19 cellular contexts compared by ENCODE assay signal in the genomic region with DNA sequence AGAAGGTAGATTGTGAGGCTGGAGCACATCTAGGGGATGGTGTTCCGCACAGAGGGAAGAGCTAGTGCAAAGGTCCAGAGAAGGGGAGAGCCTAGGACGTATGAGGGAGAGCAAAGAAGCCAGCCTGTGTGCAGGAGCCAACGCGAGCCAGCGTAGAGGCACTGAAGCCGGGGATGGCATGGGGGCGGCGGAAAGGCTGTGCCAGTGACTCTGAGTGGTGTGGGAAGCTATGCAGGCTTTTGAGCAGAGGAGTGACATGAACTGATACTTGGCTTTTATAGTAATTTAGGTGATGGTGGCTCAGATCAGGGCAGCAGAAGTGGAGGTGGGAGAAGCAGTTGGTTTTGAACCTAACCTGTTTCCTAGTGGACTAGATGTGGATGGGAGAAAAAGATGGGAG.
A peak's percentile ranks its signal among the peaks of the same experiment; 100 is the strongest.
DNase-seq lines count a peak whose midpoint lies in the region; ATAC-seq and TF ChIP-seq lines count a peak whose summit lies in the region.
"Had no signal": no experiment of that assay in that cellular context is flagged by ENCODE, and none has a peak within 500 bp of the region (broad histone marks: within the 10 kb centered on the region; RNA-seq: fewer than 3 reads in every experiment).

No MANE protein-coding gene starts in this region.

- H3K36me3 ChIP-seq in naive thymus-derived CD4-positive, alpha-beta T cell (ENCODE audit: control insufficient read depth in 2 of 3, insufficient read depth in 3 of 3, low read length in 3 of 3) = no peaks in the 10 kb centered on the region
- no peaks in the 10 kb centered on the region for H3K36me3 ChIP-seq in stomach smooth muscle (ENCODE audit: control insufficient read depth in 2 of 2, insufficient read depth in 2 of 2, low read length in 2 of 2)
- H3K36me3 ChIP-seq in hepatocyte (replicated peaks; ENCODE audit: insufficient read depth, low read depth) = no peaks in the 10 kb centered on the region
- H3K36me3 ChIP-seq: prostate gland, spleen had no signal

- no peak overlapping the region for H3K4me3 Mint-ChIP-seq in activated T-cell treated with anti-CD3 and anti-CD28 coated beads, Interleukin-2, amount 50 U/mL, for 4 hours
- H3K4me3 Mint-ChIP-seq in activated T-helper 2 cell treated with anti-CD3 and anti-CD28 coated beads, Interferon-gamma antibody, Interleukin-2, Interleukin-4, amounts not matched to agents 10 μg/mL and 5 μg/mL and 100 μg/mL, durations not matched to agents 14 hours and 24 hours and 36 hours (ENCODE audit: low read depth) = no peak overlapping the region
- peak overlapping the region in 1 of 10 donors; percentile 33 for H3K4me3 Mint-ChIP-seq in naive thymus-derived CD4-positive, alpha-beta T cell
- H3K4me3 Mint-ChIP-seq: nephron progenitor cell had no signal

- ATAC-seq in activated T-cell treated with anti-CD3 and anti-CD28 coated beads, Interleukin-2, amount 50 U/mL, for 4 hours = no peak
- ATAC-seq in naive thymus-derived CD4-positive, alpha-beta T cell = no peak
- ATAC-seq: esophagus mucosa had no signal

- intact Hi-C loops in activated T-helper 2 cell treated with anti-CD3 and anti-CD28 coated beads, Interferon-gamma antibody, Interleukin-2, Interleukin-4, amounts not matched to agents 10 μg/mL and 5 μg/mL and 100 μg/mL, durations not matched to agents 14 hours and 24 hours and 36 hours (cut with micrococcal nuclease) = no loop called here
- intact Hi-C loops in naive thymus-derived CD4-positive, alpha-beta T cell (cut with micrococcal nuclease) = no loop called here

- H3K79me2 ChIP-seq in hepatocyte = peaks cover 4% of the 10 kb centered on the region

- peaks cover 33 to 50% of the 10 kb centered on the region in 2 donors for H3K4me1 ChIP-seq in naive thymus-derived CD4-positive, alpha-beta T cell (ENCODE audit: control insufficient read depth in 2 of 2, insufficient read depth in 2 of 2, low read length in 2 of 2)
- H3K4me1 ChIP-seq in stomach smooth muscle (ENCODE audit: control insufficient read depth, insufficient read depth, low read length) (peaks cover 29% of the 10 kb centered on the region), hepatocyte (ENCODE audit: insufficient read depth) (no peaks in the 10 kb centered on the region)
- H3K4me1 ChIP-seq: prostate gland had no signal

- POLR2A ChIA-PET in naive thymus-derived CD4-positive, alpha-beta T cell (lab: Charles Lee) = interaction anchor here (1.4 to 2.0 kb wide), 2 partner anchors 37 to 39 kb away, joined by 3 to 4 read pairs; no protein-coding TSS in a partner anchor

- H3K4me2 ChIP-seq in hepatocyte = no peak overlapping the region
- H3K4me2 ChIP-seq: PC-9 had no signal

- H3K36me3 Mint-ChIP-seq in activated T-cell treated with anti-CD3 and anti-CD28 coated beads, Interleukin-2, amount 50 U/mL, for 4 hours (ENCODE audit: insufficient read depth) = peaks cover 3% of the 10 kb centered on the region
- H3K36me3 Mint-ChIP-seq in activated T-helper 2 cell treated with anti-CD3 and anti-CD28 coated beads, Interferon-gamma antibody, Interleukin-2, Interleukin-4, amounts not matched to agents 10 μg/mL and 5 μg/mL and 100 μg/mL, durations not matched to agents 14 hours and 24 hours and 36 hours (ENCODE audit: low read depth) = peaks cover 21% of the 10 kb centered on the region
- H3K36me3 Mint-ChIP-seq in naive thymus-derived CD4-positive, alpha-beta T cell = peaks cover 0 to 21% (median 11%) of the 10 kb centered on the region in 5 donors

- CTCF ChIA-PET in naive thymus-derived CD4-positive, alpha-beta T cell (lab: Charles Lee) = no interaction called here

- no peak overlapping the region for H3K4me3 ChIP-seq in naive thymus-derived CD4-positive, alpha-beta T cell (ENCODE audit: low read length)
- H3K4me3 ChIP-seq in stomach smooth muscle (ENCODE audit: low read length in 2 of 2) (no peak overlapping the region), hepatocyte (no peak overlapping the region)
- H3K4me3 ChIP-seq: PC-9, prostate gland, spleen had no signal

- no peak overlapping the region for H3K27ac ChIP-seq in naive thymus-derived CD4-positive, alpha-beta T cell (ENCODE audit: low read depth, low read length)
- peak overlapping the region; percentile 74 for H3K27ac ChIP-seq in stomach smooth muscle (ENCODE audit: low read length)
- H3K27ac ChIP-seq in hepatocyte = no peak overlapping the region
- H3K27ac ChIP-seq: prostate gland had no signal

- no peak overlapping the region for H3K9ac ChIP-seq in stomach smooth muscle (ENCODE audit: low read length in 2 of 2)

- H2AFZ ChIP-seq in hepatocyte = no peak overlapping the region
- H2AFZ ChIP-seq: PC-9 had no signal

- DNase-seq in activated T-cell treated with anti-CD3 and anti-CD28 coated beads, Interleukin-2, amount 50 U/mL, for 48 hours = peak; percentile 58 to 62
- no peak for DNase-seq in activated T-cell treated with anti-CD3 and anti-CD28 coated beads, Interleukin-2, amount 50 U/mL, for 4 hours
- DNase-seq in activated T-helper 2 cell treated with anti-CD3 and anti-CD28 coated beads, Interferon-gamma antibody, Interleukin-2, Interleukin-4, amounts not matched to agents 10 μg/mL and 5 μg/mL and 100 μg/mL, durations not matched to agents 14 hours and 24 hours and 36 hours (ENCODE audit: low spot score) = no peak
- no peak for DNase-seq in naive thymus-derived CD4-positive, alpha-beta T cell
- DNase-seq in hepatocyte (ENCODE audit: low spot score) = no peak
- no peak for DNase-seq in AG20443 (ENCODE audit: low spot score)
- no peak for DNase-seq in SK-N-DZ (ENCODE audit: low spot score)
- DNase-seq: Calu3, islet precursor cell, Kasumi-1, mammary epithelial cell, NCI-H1105, NCI-H69, nephron progenitor cell, PC-9, spleen had no signal

- H3K9me3 Mint-ChIP-seq in activated T-cell treated with anti-CD3 and anti-CD28 coated beads, Interleukin-2, amount 50 U/mL, for 4 hours = peaks cover 4% of the 10 kb centered on the region
- H3K9me3 Mint-ChIP-seq in activated T-helper 2 cell treated with anti-CD3 and anti-CD28 coated beads, Interferon-gamma antibody, Interleukin-2, Interleukin-4, amounts not matched to agents 10 μg/mL and 5 μg/mL and 100 μg/mL, durations not matched to agents 14 hours and 24 hours and 36 hours = no peaks in the 10 kb centered on the region
- peaks cover 0 to 1% (median 0%) of the 10 kb centered on the region in 11 donors for H3K9me3 Mint-ChIP-seq in naive thymus-derived CD4-positive, alpha-beta T cell
- H3K9me3 Mint-ChIP-seq: nephron progenitor cell had no signal

- TF ChIP-seq CTCF in hepatocyte (IDR thresholded peaks at IDR 0.05; ENCODE audit: poor library complexity) = no peak

- H3K27me3 Mint-ChIP-seq in activated T-cell treated with anti-CD3 and anti-CD28 coated beads, Interleukin-2, amount 50 U/mL, for 4 hours (ENCODE audit: low read depth) = no peaks in the 10 kb centered on the region
- no peaks in the 10 kb centered on the region for H3K27me3 Mint-ChIP-seq in activated T-helper 2 cell treated with anti-CD3 and anti-CD28 coated beads, Interferon-gamma antibody, Interleukin-2, Interleukin-4, amounts not matched to agents 10 μg/mL and 5 μg/mL and 100 μg/mL, durations not matched to agents 14 hours and 24 hours and 36 hours (ENCODE audit: low read depth)
- peaks cover 0 to 12% (median 0%) of the 10 kb centered on the region in 5 donors for H3K27me3 Mint-ChIP-seq in naive thymus-derived CD4-positive, alpha-beta T cell

- 98% methylated on average over 8 of the region's 8 CpGs for WGBS in hepatocyte (ENCODE audit: low lambda C conversion rate, missing lambda C conversion rate)

- H3K9me2 ChIP-seq in hepatocyte (replicated peaks; ENCODE audit: insufficient read depth) = no peaks in the 10 kb centered on the region

- no peaks in the 10 kb centered on the region for H3K27me3 ChIP-seq in naive thymus-derived CD4-positive, alpha-beta T cell (ENCODE audit: control insufficient read depth in 2 of 2, insufficient read depth in 2 of 2, low read length in 2 of 2)
- H3K27me3 ChIP-seq in stomach smooth muscle (ENCODE audit: control insufficient read depth in 1 of 2, insufficient read depth in 2 of 2, low read length in 2 of 2) (no peaks in the 10 kb centered on the region), hepatocyte (no peaks in the 10 kb centered on the region)
- H3K27me3 ChIP-seq: spleen had no signal

- H4K20me1 ChIP-seq in hepatocyte (ENCODE audit: insufficient read depth, poor library complexity, severe bottlenecking) = no peaks in the 10 kb centered on the region

- no peaks in the 10 kb centered on the region for H3K9me3 ChIP-seq in naive thymus-derived CD4-positive, alpha-beta T cell (ENCODE audit: control insufficient read depth in 2 of 3, low read length in 3 of 3)
- H3K9me3 ChIP-seq in stomach smooth muscle (ENCODE audit: control insufficient read depth in 2 of 2, low read length in 2 of 2) (no peaks in the 10 kb centered on the region), hepatocyte (ENCODE audit: low read depth) (no peaks in the 10 kb centered on the region)
- H3K9me3 ChIP-seq: prostate gland, spleen had no signal

- peak overlapping the region; percentile 81 for H3K27ac Mint-ChIP-seq in activated T-helper 2 cell treated with anti-CD3 and anti-CD28 coated beads, Interferon-gamma antibody, Interleukin-2, Interleukin-4, amounts not matched to agents 10 μg/mL and 5 μg/mL and 100 μg/mL, durations not matched to agents 14 hours and 24 hours and 36 hours
- H3K27ac Mint-ChIP-seq in naive thymus-derived CD4-positive, alpha-beta T cell = peak overlapping the region in 7 of 9 donors; percentile 10 to 93 (median 56)
- H3K27ac Mint-ChIP-seq: nephron progenitor cell had no signal

- peaks cover 65% of the 10 kb centered on the region for H3K4me1 Mint-ChIP-seq in activated T-cell treated with anti-CD3 and anti-CD28 coated beads, Interleukin-2, amount 50 U/mL, for 4 hours (ENCODE audit: low read depth)
- H3K4me1 Mint-ChIP-seq in activated T-helper 2 cell treated with anti-CD3 and anti-CD28 coated beads, Interferon-gamma antibody, Interleukin-2, Interleukin-4, amounts not matched to agents 10 μg/mL and 5 μg/mL and 100 μg/mL, durations not matched to agents 14 hours and 24 hours and 36 hours (ENCODE audit: low read depth) = peaks cover 83% of the 10 kb centered on the region
- H3K4me1 Mint-ChIP-seq in naive thymus-derived CD4-positive, alpha-beta T cell = peaks cover 49 to 72% (median 61%) of the 10 kb centered on the region in 7 donors

Comparison
In these comparisons a context has a peak if more than half of its experiments do, and no peak if none do; other contexts are left out.
1. DNase-seq: peak in activated T-cell treated with anti-CD3 and anti-CD28 coated beads, Interleukin-2, amount 50 U/mL, for 48 hours (2 of 2); none in activated T-cell treated with anti-CD3 and anti-CD28 coated beads, Interleukin-2, amount 50 U/mL, for 4 hours (single experiment), activated T-helper 2 cell treated with anti-CD3 and anti-CD28 coated beads, Interferon-gamma antibody, Interleukin-2, Interleukin-4, amounts not matched to agents 10 μg/mL and 5 μg/mL and 100 μg/mL, durations not matched to agents 14 hours and 24 hours and 36 hours (single experiment), naive thymus-derived CD4-positive, alpha-beta T cell (0 of 9), hepatocyte (single experiment), AG20443 (single experiment) and SK-N-DZ (single experiment).